ENCODE assay signal across 13 cellular contexts in genomic region chr9:128122809-128123175, GRCh38. TPM values are rescaled to one million over a fixed set of nuclear protein-coding genes. Genes with fewer than 3 reads are reported as not detected.
DNase-seq lines count a peak whose midpoint lies in the region; ATAC-seq and TF ChIP-seq lines count a peak whose summit lies in the region.
"Had no signal": no experiment of that assay in that cellular context is flagged by ENCODE, and none has a peak within 500 bp of the region (broad histone marks: within the 10 kb centered on the region; RNA-seq: fewer than 3 reads in every experiment).

No MANE protein-coding gene starts in this region.

- H3K4me1 ChIP-seq in right atrium auricular region (peaks cover 0 to 24% of the 10 kb centered on the region in 2 donors), stomach (peaks cover 20 to 33% (median 30%) of the 10 kb centered on the region in 4 donors)

- no peak for TF ChIP-seq POLR2A in stomach (IDR thresholded peaks at IDR 0.05)

- H3K36me3 ChIP-seq in right atrium auricular region (peaks cover 42% of the 10 kb centered on the region), stomach (peaks cover 36 to 56% (median 53%) of the 10 kb centered on the region in 4 donors)

- DNase-seq in Right ventricle myocardium superior (peak; percentile 34), right atrium auricular region (ENCODE audit: low spot score) (no peak), islet precursor cell (peak; percentile 40), stomach (peak; percentile 23), iPS-NIHi11 (ENCODE audit: low spot score) (no peak)
- DNase-seq: 8988T, COR-L47, DMS153, NCI-H1105 treated with DMSO at 0.1 percent for 48 hours, NCI-H187 had no signal

- TF ChIP-seq CTCF in right atrium auricular region (IDR thresholded peaks at IDR 0.05) (no peak), stomach (IDR thresholded peaks at IDR 0.05) (no peak)

- WGBS in stomach, 5 donors, result 95 to 98% (median 96%) methylated on average over 7 to 24 of the region's 24 CpGs

- H3K27me3 ChIP-seq in right atrium auricular region, result no peaks in the 10 kb centered on the region
- H3K27me3 ChIP-seq in stomach, result no peaks in the 10 kb centered on the region

- no peaks in the 10 kb centered on the region for H3K9me3 ChIP-seq in right atrium auricular region
- H3K9me3 ChIP-seq in stomach, result no peaks in the 10 kb centered on the region

- ATAC-seq in Right ventricle myocardium superior (ENCODE audit: poor library complexity) (no peak), GM18498 (IDR thresholded peaks at IDR 0.05; ENCODE audit: unreplicated experiment) (no peak)

- H3K4me3 ChIP-seq in right atrium auricular region, result no peak overlapping the region
- H3K4me3 ChIP-seq in stomach, result no peak overlapping the region

- intact Hi-C loops in Right ventricle myocardium superior (cut with DNase I) (no loop called here), stomach (cut with DNase I; ENCODE audit: low total_unique reads) (no loop called here)

- H3K27ac ChIP-seq in right atrium auricular region (no peak overlapping the region), stomach (no peak overlapping the region)
- H3K27ac ChIP-seq: C4-2B, KMS-11 had no signal

- no peak for TF ChIP-seq EP300 in stomach (IDR thresholded peaks at IDR 0.05)

RNA-seq across cellular contexts. Expression of gene PTGES2, which starts 4.7 kb away (rescaled TPM):
- 155 TPM for total RNA-seq in Right ventricle myocardium superior
- total RNA-seq in right atrium auricular region, result 100 to 1,000 TPM; 114 to 118 TPM
- 100 to 1,000 TPM in 3 of 5 donors, 10 to 100 TPM in 2; 47.2 to 570 (median 125) TPM for total RNA-seq in stomach
- 10 to 100 TPM; 50.1 to 69.9 (median 58.3) TPM for polyA plus RNA-seq in stomach

RNA-seq across cellular contexts. Expression of gene LCN2, which starts 26.5 kb away (rescaled TPM):
- total RNA-seq in Right ventricle myocardium superior (not detected), right atrium auricular region (not detected), stomach (100 to 1,000 TPM in 3 of 5 donors, 10 to 100 TPM in 1, not detected in 1; 10.8 to 756 (median 444) TPM)
- polyA plus RNA-seq in stomach, result 100 to 1,000 TPM in 2 of 3 donors, 10 to 100 TPM in 1; 33.1 to 922 (median 369) TPM

RNA-seq across cellular contexts. Expression of gene BBLN, which starts 37.3 kb away (rescaled TPM):
- total RNA-seq in Right ventricle myocardium superior (31.3 TPM), right atrium auricular region (100 to 1,000 TPM; 219 to 362 TPM), stomach (100 to 1,000 TPM in 2 of 5 donors, 10 to 100 TPM in 2, not detected in 1; 17.8 to 193 (median 113) TPM)
- polyA plus RNA-seq in stomach, result 100 to 1,000 TPM; 108 to 161 (median 147) TPM

RNA-seq across cellular contexts. Expression of gene SLC25A25, which starts 54.8 kb away (rescaled TPM):
- 5.0 TPM for total RNA-seq in Right ventricle myocardium superior
- total RNA-seq in right atrium auricular region, result 10 to 100 TPM in 1 of 2 donors, 1 to 10 TPM in 1; 8.2 to 11.8 TPM
- total RNA-seq in stomach, result 10 to 100 TPM; 12.3 to 37.1 (median 32.6) TPM
- 1 to 10 TPM; 7.9 to 9.2 (median 8.1) TPM for polyA plus RNA-seq in stomach

RNA-seq across cellular contexts. Expression of gene NAIF1, which starts 55.7 kb away (rescaled TPM):
- 4.5 TPM for total RNA-seq in Right ventricle myocardium superior
- 1 to 10 TPM; 5.8 to 8.2 TPM for total RNA-seq in right atrium auricular region
- 10 to 100 TPM in 2 of 5 donors, 1 to 10 TPM in 3; 1.8 to 40.3 (median 6.7) TPM for total RNA-seq in stomach
- polyA plus RNA-seq in stomach, result 10 to 100 TPM in 1 of 3 donors, 1 to 10 TPM in 2; 7.0 to 10.3 (median 8.7) TPM

Comparison
In these comparisons a context has a peak if more than half of its experiments do, and no peak if none do; other contexts are left out.
1. DNase-seq: peak in Right ventricle myocardium superior (single experiment), islet precursor cell (single experiment) and stomach (single experiment); none in right atrium auricular region (single experiment) and iPS-NIHi11 (single experiment).